ENCODE assay signal across 28 cellular contexts in genomic region chr2:117674172-117674571, GRCh38.
"Had no signal": no experiment of that assay in that cellular context is flagged by ENCODE, and none has a peak within 500 bp of the region (broad histone marks: within the 10 kb centered on the region; RNA-seq: fewer than 3 reads in every experiment).

No MANE protein-coding gene starts in this region.

- H3K27me3 Mint-ChIP-seq: effector memory CD8-positive, alpha-beta T cell; naive B cell; progenitor cell of endocrine pancreas had no signal

- FAIRE-seq: endometrium, islet of Langerhans had no signal

- ATAC-seq: effector memory CD8-positive, alpha-beta T cell; heart right ventricle; left cardiac atrium; left lung; mucosa of descending colon; sciatic nerve; stimulated activated effector memory CD8-positive, alpha-beta T cell treated with anti-CD3 and anti-CD28 coated beads, Interleukin-12 subunit alpha, Interleukin-12 subunit beta, amount 100 ng/mL, for 72 hours had no signal

- H3K4me3 Mint-ChIP-seq: effector memory CD8-positive, alpha-beta T cell; mesothelial cell of epicardium; naive B cell; nephron; neural progenitor cell; stimulated activated effector memory CD8-positive, alpha-beta T cell treated with anti-CD3 and anti-CD28 coated beads, Interleukin-12 subunit alpha, Interleukin-12 subunit beta, amount 100 ng/mL, for 72 hours had no signal

- H3K36me3 Mint-ChIP-seq: mesothelial cell of epicardium; naive B cell; neural progenitor cell; stimulated activated effector memory CD8-positive, alpha-beta T cell treated with anti-CD3 and anti-CD28 coated beads, Interleukin-12 subunit alpha, Interleukin-12 subunit beta, amount 100 ng/mL, for 72 hours had no signal

- H3K4me1 Mint-ChIP-seq: mesothelial cell of epicardium; naive B cell; nephron; stimulated activated effector memory CD8-positive, alpha-beta T cell treated with anti-CD3 and anti-CD28 coated beads, Interleukin-12 subunit alpha, Interleukin-12 subunit beta, amount 100 ng/mL, for 72 hours had no signal

- H3K9me3 Mint-ChIP-seq: effector memory CD8-positive, alpha-beta T cell; nephron; neural progenitor cell; stimulated activated effector memory CD8-positive, alpha-beta T cell treated with anti-CD3 and anti-CD28 coated beads, Interleukin-12 subunit alpha, Interleukin-12 subunit beta, amount 100 ng/mL, for 72 hours had no signal

- H3K27ac Mint-ChIP-seq: effector memory CD8-positive, alpha-beta T cell; mesothelial cell of epicardium; naive B cell; nephron; neural progenitor cell; progenitor cell of endocrine pancreas; stimulated activated effector memory CD8-positive, alpha-beta T cell treated with anti-CD3 and anti-CD28 coated beads, Interleukin-12 subunit alpha, Interleukin-12 subunit beta, amount 100 ng/mL, for 72 hours had no signal

- DNase-seq: cortex of kidney; effector memory CD8-positive, alpha-beta T cell; erythroblast; esophagus squamous epithelium; foreskin melanocyte; glutamatergic neuron; heart right ventricle; hippocampal formation; left cardiac atrium; left lung; mesenchymal stem cell; mucosa of descending colon; naive B cell; stimulated activated CD4-positive, alpha-beta T cell treated with anti-CD3 and anti-CD28 coated beads, Interleukin-12 subunit alpha, Interleukin-12 subunit beta, amount 100 ng/mL, for 4 hours; stimulated activated CD4-positive, alpha-beta T cell treated with anti-CD3 and anti-CD28 coated beads, Interleukin-1b, Interleukin-23, amount 100 ng/mL, for 48 hours; stimulated activated CD4-positive, alpha-beta T cell treated with anti-CD3 and anti-CD28 coated beads, Interleukin-4, amount 100 ng/mL, for 24 hours; stimulated activated naive CD4-positive, alpha-beta T cell treated with Interleukin-2 at 50 U/mL for 16 hours; stomach; thyroid gland; trophoblast cell had no signal
